Comparison of ENCODE assay signal across 11 cellular contexts in genomic region chr2:230541934-230542380, GRCh38.
A peak's percentile ranks its signal among the peaks of the same experiment; 100 is the strongest.
DNase-seq lines count a peak whose midpoint lies in the region; ATAC-seq, FAIRE-seq and TF ChIP-seq lines count a peak whose summit lies in the region.
"Had no signal": no experiment of that assay in that cellular context is flagged by ENCODE, and none has a peak within 500 bp of the region (broad histone marks: within the 10 kb centered on the region; RNA-seq: fewer than 3 reads in every experiment).

No MANE protein-coding gene starts in this region.

- H3K9ac ChIP-seq in GM12878 (ENCODE audit: control insufficient read depth, insufficient read depth, low read length), result no peak overlapping the region

- no peak overlapping the region for H3K4me3 Mint-ChIP-seq in CD8-positive, alpha-beta T cell
- H3K4me3 Mint-ChIP-seq: activated CD4-positive, alpha-beta T cell treated with anti-CD3 and anti-CD28 coated beads, Interleukin-2, amount 10 ng/mL, durations not matched to agents 7 days and 5 days had no signal

- peaks cover 7% of the 10 kb centered on the region for H3K4me1 Mint-ChIP-seq in CD8-positive, alpha-beta T cell (ENCODE audit: low read depth)

- no peak for TF ChIP-seq POLR2A in GM12878 (IDR thresholded peaks at IDR 0.05; ENCODE audit: low read depth, low read length)
- TF ChIP-seq POLR2A in body of pancreas (IDR thresholded peaks at IDR 0.05), result no peak

- H3K27ac Mint-ChIP-seq in CD8-positive, alpha-beta T cell, result no peak overlapping the region
- H3K27ac Mint-ChIP-seq: activated CD4-positive, alpha-beta T cell treated with anti-CD3 and anti-CD28 coated beads, Interleukin-2, amount 10 ng/mL, durations not matched to agents 7 days and 5 days had no signal

- H3K27ac ChIP-seq in GM12878 (ENCODE audit: control insufficient read depth, insufficient read depth), result peak overlapping the region; percentile 41; the same call in 1 of the 2 replicates
- H3K27ac ChIP-seq in body of pancreas, result no peak overlapping the region
- H3K27ac ChIP-seq in CD8-positive, alpha-beta T cell (ENCODE audit: low read depth, low read length), result no peak overlapping the region
- H3K27ac ChIP-seq: prostate gland had no signal

- no peaks in the 10 kb centered on the region for H3K27me3 ChIP-seq in GM12878 (replicated peaks in 1 of 2; ENCODE audit: control insufficient read depth in 2 of 2, insufficient read depth in 2 of 2, low read length in 1 of 2)
- no peaks in the 10 kb centered on the region for H3K27me3 ChIP-seq in body of pancreas
- H3K27me3 ChIP-seq in CD8-positive, alpha-beta T cell (ENCODE audit: insufficient read depth, low read length), result no peaks in the 10 kb centered on the region

- H3K79me2 ChIP-seq in GM12878 (ENCODE audit: control insufficient read depth, insufficient read depth, low read length), result no peaks in the 10 kb centered on the region

- no peaks in the 10 kb centered on the region for H4K20me1 ChIP-seq in GM12878 (ENCODE audit: control insufficient read depth, insufficient read depth)

- WGBS in GM12878 (ENCODE audit: insufficient coverage, insufficient replicate concordance, low lambda C conversion rate, missing lambda C conversion rate), result 0% methylated on average over 3 of the region's 3 CpGs
- 62 to 72% methylated on average over 3 of the region's 3 CpGs for WGBS in body of pancreas, 2 donors

- H3K27me3 Mint-ChIP-seq in CD8-positive, alpha-beta T cell (ENCODE audit: low read depth), result no peaks in the 10 kb centered on the region
- H3K27me3 Mint-ChIP-seq: activated CD4-positive, alpha-beta T cell treated with anti-CD3 and anti-CD28 coated beads, Interleukin-2, amount 10 ng/mL, durations not matched to agents 7 days and 5 days had no signal

- peak overlapping the region; percentile 21; the same call in 1 of the 2 replicates for H3K4me3 ChIP-seq in GM12878
- no peak overlapping the region for H3K4me3 ChIP-seq in body of pancreas
- no peak overlapping the region for H3K4me3 ChIP-seq in CD8-positive, alpha-beta T cell (ENCODE audit: low read depth, low read length)
- H3K4me3 ChIP-seq: prostate gland had no signal

- peaks cover 58% of the 10 kb centered on the region for H3K36me3 Mint-ChIP-seq in CD8-positive, alpha-beta T cell

- no peak overlapping the region for H2AFZ ChIP-seq in GM12878 (ENCODE audit: control insufficient read depth, low read depth, low read length)

- POLR2A ChIA-PET in GM12878 (lab: Charles Lee), result interaction anchor here (0.8 kb wide), 1 partner anchor 10 kb away, joined by 3 read pairs; no protein-coding TSS in a partner anchor
- POLR2A ChIA-PET in CD8-positive, alpha-beta T cell (lab: Charles Lee), result no interaction called here

- TF ChIP-seq RAD21 in GM12878 (IDR thresholded peaks at IDR 0.05; ENCODE audit: insufficient read depth, low read depth, low read length), result 0 out of 2 replicates have a peak, but pooled peaks have one; percentile 4

- RAD21 ChIA-PET in GM12878 (lab: Charles Lee; ENCODE audit: unreplicated experiment), result interaction anchor here (1.3 to 1.8 kb wide), 2 partner anchors 10 to 61 kb away, joined by 3 to 5 read pairs; no protein-coding TSS in a partner anchor

- peaks cover 53% of the 10 kb centered on the region for H3K4me1 ChIP-seq in GM12878 (ENCODE audit: control insufficient read depth, insufficient read depth, low read length)
- no peaks in the 10 kb centered on the region for H3K4me1 ChIP-seq in body of pancreas
- no peaks in the 10 kb centered on the region for H3K4me1 ChIP-seq in CD8-positive, alpha-beta T cell (ENCODE audit: insufficient read depth, low read length)
- H3K4me1 ChIP-seq: prostate gland had no signal

- peaks cover 12% of the 10 kb centered on the region for H3K9me3 Mint-ChIP-seq in CD8-positive, alpha-beta T cell

- TF ChIP-seq EP300 in GM12878 (IDR thresholded peaks at IDR 0.05; ENCODE audit: borderline replicate concordance in 1 of 2, control insufficient read depth in 1 of 2, low read depth in 2 of 2, low read length in 2 of 2), result peak; percentile 25 to 47; a peak in 2 of 4 replicates

- ATAC-seq in GM21447 (IDR thresholded peaks at IDR 0.05; ENCODE audit: unreplicated experiment) (peak; percentile 69), HG03342 (IDR thresholded peaks at IDR 0.05; ENCODE audit: unreplicated experiment) (peak; percentile 78), GM12878 (peak; percentile 76), body of pancreas (no peak)
- ATAC-seq in CD8-positive, alpha-beta T cell, result no peak

- SMC1A ChIA-PET in GM12878 (lab: Charles Lee; ENCODE audit: uncharacterized antibody, unreplicated experiment), result interaction anchor here (0.7 to 1.3 kb wide), 4 partner anchors 10 to 164 kb away, joined by 3 to 5 read pairs (median 4); no protein-coding TSS in a partner anchor

- CTCF ChIA-PET in GM12878 (lab: Yijun Ruan, JAX), result interaction anchor here (0.7 kb wide), 1 partner anchor 317 kb away, joined by 3 read pairs; no protein-coding TSS in a partner anchor
- CTCF ChIA-PET in CD8-positive, alpha-beta T cell (lab: Charles Lee), result no interaction called here

- TF ChIP-seq CTCF in GM12878 (IDR thresholded peaks at IDR 0.05 in 2 of 3, conservative IDR thresholded peaks at IDR 0.05 in 1 of 3; ENCODE audit: control insufficient read depth in 2 of 3, extremely low read depth in 1 of 3, insufficient read depth in 1 of 3, low read depth in 3 of 3, low read length in 3 of 3), result no peak
- TF ChIP-seq CTCF in body of pancreas (IDR thresholded peaks at IDR 0.05), result no peak
- TF ChIP-seq CTCF in CD8-positive, alpha-beta T cell (IDR thresholded peaks at IDR 0.05), result no peak

- peak overlapping the region; percentile 83 for H3K4me2 ChIP-seq in GM12878 (ENCODE audit: control insufficient read depth, insufficient read depth)

- no TSS peak for BruUV-seq in GM12878 (replicated peaks; lab: Mats Ljungman, UMichigan)

- in situ Hi-C loops in GM12878 (cut with MboI), result no loop called here

- FAIRE-seq in GM18507 (lab: Jason Lieb, UNC), result peak; percentile 82
- FAIRE-seq in GM12878 (lab: Jason Lieb, UNC), result no peak

- H3K9me3 ChIP-seq in GM12878 (replicated peaks; ENCODE audit: control insufficient read depth, insufficient read depth, low read length) (no peaks in the 10 kb centered on the region; the same call in 2 of the 3 replicates), body of pancreas (no peaks in the 10 kb centered on the region)
- H3K9me3 ChIP-seq in CD8-positive, alpha-beta T cell (ENCODE audit: low read length), result no peaks in the 10 kb centered on the region
- H3K9me3 ChIP-seq: prostate gland had no signal

- DNase-seq in GM18507 (ENCODE audit: extremely low spot score, insufficient read length, low read depth), result peak; percentile 20
- peak; percentile 54 for DNase-seq in GM12878 (ENCODE audit: low read depth, low spot score)
- no peak for DNase-seq in body of pancreas
- DNase-seq in SW 1271 (lab: John Stamatoyannopoulos, UW), result no peak
- DNase-seq in germinal center (ENCODE audit: low spot score), result no peak
- DNase-seq in CD8-positive, alpha-beta T cell, result no peak
- DNase-seq: activated CD4-positive, alpha-beta T cell treated with anti-CD3 and anti-CD28 coated beads, Interleukin-2, amount 10 ng/mL, durations not matched to agents 7 days and 5 days; cerebellar nuclear complex had no signal

- H3K36me3 ChIP-seq in GM12878 (ENCODE audit: control insufficient read depth in 2 of 2, insufficient read depth in 2 of 2, low read length in 1 of 2), result peaks cover 0 to 6% of the 10 kb centered on the region in 2 experiments; a peak in 2 of 4 replicates
- H3K36me3 ChIP-seq in body of pancreas (replicated peaks in 1 of 2; ENCODE audit: insufficient read depth in 1 of 2, low read depth in 2 of 2), result no peaks in the 10 kb centered on the region
- peaks cover 7% of the 10 kb centered on the region for H3K36me3 ChIP-seq in CD8-positive, alpha-beta T cell (ENCODE audit: insufficient read depth, low read length)
- H3K36me3 ChIP-seq: prostate gland had no signal

- intact Hi-C loops in GM12878 (cut with micrococcal nuclease; ENCODE audit: unreplicated experiment) (loop anchor here (2.0 kb wide), 1 partner anchor 59 kb away; no protein-coding TSS in a partner anchor), body of pancreas (cut with DNase I) (no loop called here)
- intact Hi-C loops in CD8-positive, alpha-beta T cell (cut with DNase I, micrococcal nuclease), result no loop called here

TF ChIP-seq in GM12878, 131 proteins besides CTCF, POLR2A, EP300 and RAD21 (continues in another document):
- no peak for TF ChIP-seq SIX5 (IDR thresholded peaks at IDR 0.05; ENCODE audit: low read depth, low read length, severe bottlenecking)
- peak; percentile 89 for TF ChIP-seq ATF7 (IDR thresholded peaks at IDR 0.05; ENCODE audit: low read depth)
- TF ChIP-seq ATF2 (IDR thresholded peaks at IDR 0.05; ENCODE audit: low read length), result peak; percentile 88
- peak; percentile 38; the same call in 1 of the 2 replicates for TF ChIP-seq BMI1 (IDR thresholded peaks at IDR 0.05; ENCODE audit: borderline replicate concordance)
- TF ChIP-seq TBL1XR1 (IDR thresholded peaks at IDR 0.05; ENCODE audit: low read depth, low read length), result peak; percentile 59; the same call in 1 of the 2 replicates
- TF ChIP-seq RFX5 (IDR thresholded peaks at IDR 0.05; ENCODE audit: low read depth, low read length), result peak; percentile 73
- no peak for TF ChIP-seq LARP7 (IDR thresholded peaks at IDR 0.05)
- no peak for TF ChIP-seq SMARCA5 (IDR thresholded peaks at IDR 0.05)
- peak; percentile 20 for TF ChIP-seq SMAD1 (IDR thresholded peaks at IDR 0.05; ENCODE audit: low read depth, partially characterized antibody)
- peak; percentile 88 for TF ChIP-seq RUNX3 (IDR thresholded peaks at IDR 0.05; ENCODE audit: low read length)
- TF ChIP-seq SREBF2 (IDR thresholded peaks at IDR 0.05; ENCODE audit: low read length), result no peak
- 0 out of 2 replicates have a peak, but pooled peaks have one; percentile 42 for TF ChIP-seq ZNF24 (IDR thresholded peaks at IDR 0.05)
- TF ChIP-seq NFIC (IDR thresholded peaks at IDR 0.05; ENCODE audit: low read depth, low read length), result peak; percentile 92
- peak; percentile 93 for TF ChIP-seq IRF4 (IDR thresholded peaks at IDR 0.05; ENCODE audit: low read depth, low read length)
- TF ChIP-seq GATAD2B (conservative IDR thresholded peaks at IDR 0.05; ENCODE audit: low read depth), result peak; percentile 61
- TF ChIP-seq MYB (IDR thresholded peaks at IDR 0.05; ENCODE audit: borderline replicate concordance, low read depth, low read length), result no peak
- TF ChIP-seq MXI1 (IDR thresholded peaks at IDR 0.05; ENCODE audit: low read depth, low read length), result no peak
- no peak for TF ChIP-seq GABPA (IDR thresholded peaks at IDR 0.05; ENCODE audit: low read depth)

Comparison
In these comparisons a context has a peak if more than half of its experiments do, and no peak if none do; other contexts are left out.
1. DNase-seq: peak in GM18507 (single experiment) and GM12878 (single experiment); none in body of pancreas (0 of 4), SW 1271 (0 of 2), germinal center (single experiment) and CD8-positive, alpha-beta T cell (0 of 7).
2. ATAC-seq: peak in GM21447 (single experiment), HG03342 (single experiment) and GM12878 (single experiment); none in body of pancreas (single experiment) and CD8-positive, alpha-beta T cell (single experiment).